1 cellular context compared by ENCODE assay signal in the genomic region with DNA sequence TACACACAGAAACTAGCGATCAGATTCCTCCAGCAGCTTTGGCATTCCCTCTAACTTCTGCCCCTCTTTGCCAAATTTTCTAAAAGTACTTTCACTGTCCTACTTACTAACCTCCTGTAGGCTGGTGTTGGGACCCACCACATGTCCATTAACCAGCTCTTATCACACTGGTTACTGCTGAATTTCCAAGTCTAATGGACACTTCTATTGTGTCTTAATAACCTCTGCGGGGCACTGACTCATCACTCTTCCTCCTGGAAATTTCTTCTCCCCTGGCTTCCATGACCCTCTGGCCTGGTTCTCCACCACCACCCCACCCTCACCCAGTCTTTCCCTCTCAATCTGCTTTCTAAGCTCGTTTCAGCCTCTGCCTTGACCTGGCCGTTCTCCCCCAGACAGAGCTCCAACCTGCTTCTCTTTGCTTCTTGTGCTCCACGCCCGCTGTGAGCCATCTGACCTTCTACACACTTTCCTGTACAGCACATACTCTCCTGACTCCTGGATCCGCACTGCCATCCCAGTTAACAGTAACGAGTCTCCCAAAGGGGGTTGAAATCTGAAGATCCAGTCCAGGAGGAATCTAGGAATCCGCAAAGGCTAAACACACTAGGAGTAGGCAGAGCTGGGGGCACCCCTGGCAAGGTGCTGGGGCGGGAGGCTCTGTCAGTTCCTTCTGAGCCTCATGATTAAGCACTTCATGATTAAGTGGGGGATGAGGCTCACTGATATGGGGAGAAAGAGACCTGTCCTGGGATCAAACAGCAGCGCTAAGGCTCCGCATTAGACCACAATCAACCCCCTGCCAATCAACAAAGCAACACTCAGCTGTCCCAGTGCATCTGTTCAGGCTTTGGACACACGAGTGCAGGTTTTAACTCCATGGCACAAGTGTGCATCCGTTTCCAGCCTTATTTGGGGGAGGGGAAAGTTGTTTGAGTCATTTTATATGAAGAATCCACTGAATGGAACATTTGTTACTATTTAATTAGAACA.
TF ChIP-seq lines count a peak whose summit lies in the region.

No MANE protein-coding gene starts in this region.

TF ChIP-seq in HEK293, 187 proteins besides CTCF, POLR2A, EP300 and RAD21 (continued from another document):
- TF ChIP-seq, protein P1, sequence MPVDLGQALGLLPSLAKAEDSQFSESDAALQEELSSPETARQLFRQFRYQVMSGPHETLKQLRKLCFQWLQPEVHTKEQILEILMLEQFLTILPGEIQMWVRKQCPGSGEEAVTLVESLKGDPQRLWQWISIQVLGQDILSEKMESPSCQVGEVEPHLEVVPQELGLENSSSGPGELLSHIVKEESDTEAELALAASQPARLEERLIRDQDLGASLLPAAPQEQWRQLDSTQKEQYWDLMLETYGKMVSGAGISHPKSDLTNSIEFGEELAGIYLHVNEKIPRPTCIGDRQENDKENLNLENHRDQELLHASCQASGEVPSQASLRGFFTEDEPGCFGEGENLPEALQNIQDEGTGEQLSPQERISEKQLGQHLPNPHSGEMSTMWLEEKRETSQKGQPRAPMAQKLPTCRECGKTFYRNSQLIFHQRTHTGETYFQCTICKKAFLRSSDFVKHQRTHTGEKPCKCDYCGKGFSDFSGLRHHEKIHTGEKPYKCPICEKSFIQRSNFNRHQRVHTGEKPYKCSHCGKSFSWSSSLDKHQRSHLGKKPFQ (tag by site-specific recombination; IDR thresholded peaks at IDR 0.05), result no peak
- TF ChIP-seq ZNF837 (tag by site-specific recombination; IDR thresholded peaks at IDR 0.05), result no peak
TF ChIP-seq in HEK293: peak in this region for 1.
